In the genomic region with DNA sequence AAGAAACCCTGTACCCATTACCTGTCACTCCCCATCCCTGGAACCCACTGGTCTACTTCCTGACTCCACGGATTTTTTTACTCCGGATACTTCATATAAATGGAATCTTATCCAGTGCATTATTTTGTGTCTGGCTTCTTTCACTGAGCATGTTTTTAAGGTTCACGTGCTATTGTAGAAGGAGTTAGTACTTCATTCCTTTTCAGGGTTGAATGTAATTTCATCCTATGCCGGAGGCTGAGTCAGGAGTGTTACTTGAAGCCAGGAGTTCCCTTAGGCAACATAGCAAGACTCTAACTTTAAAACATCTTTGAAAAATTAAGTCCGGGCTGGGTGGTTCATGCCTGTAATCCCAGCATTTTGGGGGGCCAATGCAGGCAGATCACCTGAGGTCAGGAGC, we compare ENCODE assay signal across 17 cellular contexts. TPM values are rescaled to one million over a fixed set of nuclear protein-coding genes. Genes with fewer than 3 reads are reported as not detected.
DNase-seq lines count a peak whose midpoint lies in the region; ATAC-seq and TF ChIP-seq lines count a peak whose summit lies in the region.
"Had no signal": no experiment of that assay in that cellular context is flagged by ENCODE, and none has a peak within 500 bp of the region (broad histone marks: within the 10 kb centered on the region; RNA-seq: fewer than 3 reads in every experiment).

No MANE protein-coding gene starts in this region.

- H3K14ac ChIP-seq in IMR-90 (replicated peaks; ENCODE audit: low read depth, low read length) (no peak overlapping the region), trophoblast cell (ENCODE audit: low read length) (no peak overlapping the region)

- no TSS peak for BruUV-seq in IMR-90 (replicated peaks; lab: Mats Ljungman, UMichigan)

- H2BK120ac ChIP-seq in IMR-90 (ENCODE audit: low read depth, low read length) (no peak overlapping the region), trophoblast cell (ENCODE audit: insufficient read depth, low read length, poor library complexity) (no peak overlapping the region)

- H4K20me1 ChIP-seq in IMR-90 (ENCODE audit: insufficient read depth, low read length), result no peaks in the 10 kb centered on the region

- H3K9ac ChIP-seq in IMR-90 (ENCODE audit: low read depth, low read length) (no peak overlapping the region), trophoblast cell (ENCODE audit: low read length) (no peak overlapping the region)

- H4K8ac ChIP-seq in IMR-90 (ENCODE audit: low read depth in 2 of 2, low read length in 2 of 2) (no peak overlapping the region), trophoblast cell (ENCODE audit: low read depth, low read length) (no peak overlapping the region)

- H3K27me3 ChIP-seq in IMR-90 (ENCODE audit: control insufficient read depth, insufficient read depth, low read length), result no peaks in the 10 kb centered on the region
- no peaks in the 10 kb centered on the region for H3K27me3 ChIP-seq in trophoblast cell (ENCODE audit: insufficient read depth, low read length)

- no peaks in the 10 kb centered on the region; the same call in 1 of the 2 replicates for H3K9me1 ChIP-seq in IMR-90 (ENCODE audit: insufficient read depth, low read length)

- H3K36me3 ChIP-seq in IMR-90 (ENCODE audit: control insufficient read depth, insufficient read depth, low read length), result no peaks in the 10 kb centered on the region
- no peaks in the 10 kb centered on the region for H3K36me3 ChIP-seq in trophoblast cell (ENCODE audit: control insufficient read depth in 1 of 2, insufficient read depth in 2 of 2, low read length in 2 of 2)

- H3K4me3 ChIP-seq in IMR-90 (ENCODE audit: insufficient read depth, low read depth, low read length), result no peak overlapping the region
- H3K4me3 ChIP-seq in trophoblast cell (ENCODE audit: low read depth, low read length), result no peak overlapping the region
- H3K4me3 ChIP-seq: GM23338 had no signal

- H3K56ac ChIP-seq in IMR-90 (ENCODE audit: extremely low read depth, insufficient read depth, low read length), result no peak overlapping the region

- no peak for TF ChIP-seq RAD21 in IMR-90 (IDR thresholded peaks at IDR 0.05; ENCODE audit: low read length)

- no peaks in the 10 kb centered on the region for H3K4me1 ChIP-seq in IMR-90 (ENCODE audit: control insufficient read depth, insufficient read depth, low read length)
- peaks cover 7 to 13% of the 10 kb centered on the region in 2 experiments for H3K4me1 ChIP-seq in trophoblast cell (ENCODE audit: control insufficient read depth in 1 of 2, insufficient read depth in 2 of 2, low read length in 2 of 2)

- no peak overlapping the region for H4K5ac ChIP-seq in IMR-90 (ENCODE audit: low read depth, low read length)

- no peak for TF ChIP-seq CTCF in IMR-90 (conservative IDR thresholded peaks at IDR 0.05; ENCODE audit: low read depth, low read length)

- H3K79me1 ChIP-seq in IMR-90 (ENCODE audit: low read depth in 1 of 2, low read length in 2 of 2), result no peaks in the 10 kb centered on the region
- H3K79me1 ChIP-seq in trophoblast cell (ENCODE audit: low read length), result peaks cover 7% of the 10 kb centered on the region

- H2AK5ac ChIP-seq in IMR-90 (ENCODE audit: low read depth, low read length), result no peak overlapping the region
- no peak overlapping the region for H2AK5ac ChIP-seq in trophoblast cell (ENCODE audit: low read length)

- dilution Hi-C loops in IMR-90 (cut with HindIII; ENCODE audit: low sequenced_read_pairs, unreplicated experiment), result no loop called here

- no peak overlapping the region for H3K23ac ChIP-seq in IMR-90 (ENCODE audit: low read depth, low read length)
- H3K23ac ChIP-seq in trophoblast cell (ENCODE audit: low read length), result no peak overlapping the region

- in situ Hi-C loops in IMR-90 (cut with MboI; ENCODE audit: low sequenced_read_pairs), result no loop called here

- intact Hi-C loops in IMR-90 (cut with micrococcal nuclease), result no loop called here

- ATAC-seq in IMR-90 (ENCODE audit: low read depth), result peak; percentile 27; the same call in 1 of the 2 replicates
- ATAC-seq: CD8-positive, alpha-beta T cell; GM23338; HepG2 had no signal

- no CpG with 5 or more reads among the region's 5 CpGs for WGBS in IMR-90 (ENCODE audit: extremely low coverage in 2 of 2, insufficient read length in 1 of 2), 2 experiments
- no CpG with 5 or more reads among the region's 5 CpGs for WGBS in trophoblast cell (ENCODE audit: extremely low coverage, insufficient coverage, insufficient read length)

- H3K4me2 ChIP-seq in IMR-90 (ENCODE audit: low read depth, low read length), result no peak overlapping the region
- no peak overlapping the region for H3K4me2 ChIP-seq in trophoblast cell (ENCODE audit: low read length)
- H3K4me2 ChIP-seq: GM23338 had no signal

- H3K27ac ChIP-seq in IMR-90 (ENCODE audit: insufficient read depth, low read length), result no peak overlapping the region
- peak overlapping the region; percentile 27 for H3K27ac ChIP-seq in trophoblast cell (ENCODE audit: low read depth, low read length)

- H4K91ac ChIP-seq in IMR-90 (ENCODE audit: insufficient read depth, low read depth, low read length) (no peak overlapping the region), trophoblast cell (ENCODE audit: low read depth, low read length) (no peak overlapping the region)

- H3K4ac ChIP-seq in IMR-90 (ENCODE audit: low read depth, low read length) (no peak overlapping the region), trophoblast cell (ENCODE audit: low read depth, low read length) (no peak overlapping the region)

- H2BK15ac ChIP-seq in IMR-90 (ENCODE audit: low read depth, low read length), result no peak overlapping the region

- H2AFZ ChIP-seq in IMR-90 (replicated peaks; ENCODE audit: low read length, poor library complexity), result no peak overlapping the region
- no peak overlapping the region for H2AFZ ChIP-seq in trophoblast cell (ENCODE audit: insufficient read depth, low read length, poor library complexity)
- H2AFZ ChIP-seq: GM23338 had no signal

- H3K18ac ChIP-seq in IMR-90 (ENCODE audit: low read depth, low read length), result no peak overlapping the region
- no peak overlapping the region for H3K18ac ChIP-seq in trophoblast cell (ENCODE audit: low read length)

- H3K9me3 ChIP-seq in IMR-90 (ENCODE audit: control insufficient read depth, insufficient read depth, low read length), result no peaks in the 10 kb centered on the region
- H3K9me3 ChIP-seq in trophoblast cell (ENCODE audit: insufficient read depth, low read depth, low read length), result peaks cover 2% of the 10 kb centered on the region
- H3K9me3 ChIP-seq: Caco-2 had no signal

- CTCF ChIA-PET in IMR-90 (lab: Yijun Ruan, JAX), result no interaction called here

- no peak overlapping the region for H2BK5ac ChIP-seq in IMR-90 (ENCODE audit: low read depth, low read length, poor library complexity, severe bottlenecking)
- H2BK5ac ChIP-seq in trophoblast cell (ENCODE audit: low read depth, low read length, poor library complexity), result no peak overlapping the region

- DNase-seq in IMR-90, result no peak
- peak; percentile 86 for DNase-seq in dedifferentiated amniotic fluid mesenchymal stem cell (ENCODE audit: extremely low spot score)
- DNase-seq in iris pigment epithelial cell (ENCODE audit: low read depth), result peak; percentile 12
- DNase-seq in trophoblast cell, result peak; percentile 78 to 93
- DNase-seq in activated naive CD4-positive, alpha-beta T cell treated with Interleukin-2 at 50 U/mL for 16 hours, result no peak
- DNase-seq in OCI-M1 (lab: John Stamatoyannopoulos, UW), result no peak
- no peak for DNase-seq in AG08395 (ENCODE audit: low spot score)
- DNase-seq: Caco-2; CD8-positive, alpha-beta T cell; DND-41; GF-D8; H9 had no signal

- H2BK12ac ChIP-seq in trophoblast cell (ENCODE audit: low read length), result no peak overlapping the region

- no peak overlapping the region for H2AK9ac ChIP-seq in IMR-90 (replicated peaks; ENCODE audit: low read depth, low read length, poor library complexity)

- POLR2A ChIA-PET in IMR-90 (lab: Charles Lee; ENCODE audit: unreplicated experiment), result no interaction called here

- H4K12ac ChIP-seq in trophoblast cell (ENCODE audit: low read depth, low read length), result no peak overlapping the region

- no peak overlapping the region for H2BK20ac ChIP-seq in IMR-90 (ENCODE audit: low read depth, low read length)

- no peak for TF ChIP-seq POLR2A in IMR-90 (IDR thresholded peaks at IDR 0.05; ENCODE audit: low read depth, low read length)

- peaks cover 1% of the 10 kb centered on the region for H3K79me2 ChIP-seq in trophoblast cell (ENCODE audit: control insufficient read depth, insufficient read depth, low read length, poor library complexity)

TF ChIP-seq in IMR-90, 13 proteins besides CTCF, POLR2A, EP300 and RAD21 (continues in another document):
- TF ChIP-seq RCOR1 (IDR thresholded peaks at IDR 0.05; ENCODE audit: insufficient replicate concordance, low read length) (no peak), MAZ (IDR thresholded peaks at IDR 0.05; ENCODE audit: borderline replicate concordance, low read depth, low read length) (no peak), MXI1 (IDR thresholded peaks at IDR 0.05; ENCODE audit: borderline replicate concordance, low read depth, low read length) (no peak), FOS (IDR thresholded peaks at IDR 0.05; ENCODE audit: low read depth, low read length) (no peak), BHLHE40 (IDR thresholded peaks at IDR 0.05; ENCODE audit: low read depth, low read length) (no peak), SMC3 (IDR thresholded peaks at IDR 0.05; ENCODE audit: low read depth, low read length) (no peak), RFX5 (IDR thresholded peaks at IDR 0.05; ENCODE audit: low read depth, low read length) (no peak)
- TF ChIP-seq, protein P1, sequence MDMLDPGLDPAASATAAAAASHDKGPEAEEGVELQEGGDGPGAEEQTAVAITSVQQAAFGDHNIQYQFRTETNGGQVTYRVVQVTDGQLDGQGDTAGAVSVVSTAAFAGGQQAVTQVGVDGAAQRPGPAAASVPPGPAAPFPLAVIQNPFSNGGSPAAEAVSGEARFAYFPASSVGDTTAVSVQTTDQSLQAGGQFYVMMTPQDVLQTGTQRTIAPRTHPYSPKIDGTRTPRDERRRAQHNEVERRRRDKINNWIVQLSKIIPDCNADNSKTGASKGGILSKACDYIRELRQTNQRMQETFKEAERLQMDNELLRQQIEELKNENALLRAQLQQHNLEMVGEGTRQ (IDR thresholded peaks at IDR 0.05; ENCODE audit: low read depth, low read length), result no peak

RNA-seq across cellular contexts. Expression of gene ELAVL1, which starts 17.9 kb away (rescaled TPM):
- 56.9 and 59.0 TPM in 2 replicates for total RNA-seq in IMR-90 (2012; rRNA removed)
- polyA plus RNA-seq in IMR-90 (2012; rRNA removed), result 51.3 and 55.6 TPM in 2 replicates
- 31.9 and 50.1 TPM in 2 replicates for polyA plus RNA-seq in IMR-90 (2012; cell fraction: cytosol; rRNA removed)
- 29.2 and 35.5 TPM in 2 replicates for polyA plus RNA-seq in IMR-90 (2012; cell fraction: nucleus; rRNA removed; ENCODE audit: low replicate concordance)
- polyA plus RNA-seq in trophoblast cell (2013), result 65.9 and 68.2 TPM in 2 replicates

RNA-seq across cellular contexts. Expression of gene CCL25, which starts 29.2 kb away (rescaled TPM):
- total RNA-seq in IMR-90 (2012; rRNA removed), result not detected in 2 replicates
- polyA plus RNA-seq in IMR-90 (2012; rRNA removed), result not detected in 2 replicates
- polyA plus RNA-seq in IMR-90 (2012; cell fraction: cytosol; rRNA removed), result not detected in 2 replicates
- polyA plus RNA-seq in IMR-90 (2012; cell fraction: nucleus; rRNA removed; ENCODE audit: low replicate concordance), result 0.16 and 0.25 TPM in 2 replicates
- polyA plus RNA-seq in trophoblast cell (2013), result 0.10 TPM in 2 replicates
- total RNA-seq: Caco-2; CD8-positive, alpha-beta T cell; H9; HepG2; HT1080 had no signal
- polyA plus RNA-seq: BJ, CD14-positive monocyte, HepG2 had no signal

Comparison
In these comparisons a context has a peak if more than half of its experiments do, and no peak if none do; other contexts are left out.
1. DNase-seq: peak in dedifferentiated amniotic fluid mesenchymal stem cell (single experiment), iris pigment epithelial cell (single experiment) and trophoblast cell (2 of 2); none in IMR-90 (single experiment), activated naive CD4-positive, alpha-beta T cell treated with Interleukin-2 at 50 U/mL for 16 hours (single experiment), OCI-M1 (single experiment) and AG08395 (single experiment).